In the genomic region with DNA sequence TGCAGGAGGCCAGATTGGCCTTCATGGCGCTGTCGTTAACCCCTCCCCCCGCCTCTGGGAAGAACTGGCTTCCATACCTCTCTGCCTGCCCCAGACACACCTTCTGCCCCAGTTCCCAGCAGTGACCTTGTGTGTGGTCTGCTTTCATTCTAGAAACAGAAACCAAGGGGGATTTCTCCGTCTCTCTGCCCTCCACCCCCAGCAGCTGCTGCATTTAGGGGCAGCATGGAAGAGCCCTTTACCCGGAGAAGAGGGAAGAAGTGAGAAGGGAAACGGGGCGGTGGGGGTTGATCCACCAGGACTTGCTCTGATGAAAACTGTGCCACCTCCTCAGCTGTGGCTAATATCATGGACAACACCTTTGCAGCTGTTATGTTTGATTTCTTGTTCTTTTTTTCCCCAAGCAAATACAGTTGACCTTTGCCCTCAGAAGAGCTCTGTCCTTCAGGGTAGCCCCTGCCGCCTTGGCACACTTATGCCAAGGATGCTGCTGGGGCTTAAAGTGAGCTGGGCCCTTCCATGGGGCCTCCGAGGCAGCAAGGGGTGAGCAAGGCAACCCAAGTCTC, we compare ENCODE assay signal across 20 cellular contexts. TPM values are rescaled to one million over a fixed set of nuclear protein-coding genes. Genes with fewer than 3 reads are reported as not detected.
DNase-seq lines count a peak whose midpoint lies in the region; ATAC-seq and TF ChIP-seq lines count a peak whose summit lies in the region.
"Had no signal": no experiment of that assay in that cellular context is flagged by ENCODE, and none has a peak within 500 bp of the region (broad histone marks: within the 10 kb centered on the region; RNA-seq: fewer than 3 reads in every experiment).

No MANE protein-coding gene starts in this region.

- no peak for TF ChIP-seq EP300 in stomach (IDR thresholded peaks at IDR 0.05)

- H3K4me3 ChIP-seq in GM23338 = no peak overlapping the region
- H3K4me3 ChIP-seq in stomach = no peak overlapping the region
- H3K4me3 ChIP-seq: PC-9 had no signal

- peak; percentile 52 for ATAC-seq in GM23338

- H3K4me3 Mint-ChIP-seq in GM23338 = no peak overlapping the region
- no peak overlapping the region for H3K4me3 Mint-ChIP-seq in chondrocyte (ENCODE audit: unreplicated experiment)
- H3K4me3 Mint-ChIP-seq: CD4-positive, alpha-beta T cell; HFFc6 had no signal

- no peak overlapping the region for H3K27ac ChIP-seq in GM23338 (ENCODE audit: low read depth)
- no peak overlapping the region for H3K27ac ChIP-seq in stomach
- H3K27ac ChIP-seq: 22Rv1, KMS-11, PC-9 had no signal

- H3K79me2 ChIP-seq in GM23338 (replicated peaks; ENCODE audit: insufficient read depth) = no peaks in the 10 kb centered on the region

- H3K27me3 Mint-ChIP-seq in GM23338 (ENCODE audit: insufficient read depth, low read depth, poor library complexity) = peaks cover 18% of the 10 kb centered on the region
- H3K27me3 Mint-ChIP-seq in chondrocyte (ENCODE audit: low read depth) = peaks cover 68% of the 10 kb centered on the region

- TF ChIP-seq CTCF in GM23338 (conservative IDR thresholded peaks at IDR 0.05; ENCODE audit: low read depth in 2 of 2) (no peak), chondrocyte (IDR thresholded peaks at IDR 0.05) (no peak), stomach (IDR thresholded peaks at IDR 0.05) (no peak)

- H3F3A ChIP-seq in GM23338 (replicated peaks; ENCODE audit: low read depth) = no peaks in the 10 kb centered on the region

- no peak overlapping the region; the same call in 1 of the 2 replicates for H3K4me2 ChIP-seq in GM23338
- H3K4me2 ChIP-seq: KMS-11, PC-9 had no signal

- H3K9me3 ChIP-seq in stomach = no peaks in the 10 kb centered on the region
- H3K9me3 ChIP-seq: BE2C had no signal

- intact Hi-C loops in posterior vena cava (cut with DNase I) (no loop called here), stomach (cut with DNase I; ENCODE audit: low total_unique reads) (no loop called here)

- H3K36me3 ChIP-seq in GM23338 (ENCODE audit: insufficient read depth) (no peaks in the 10 kb centered on the region), stomach (no peaks in the 10 kb centered on the region)
- H3K36me3 ChIP-seq: BE2C had no signal

- H3K4me1 Mint-ChIP-seq in GM23338 (peaks cover 18% of the 10 kb centered on the region), chondrocyte (ENCODE audit: low read depth) (no peaks in the 10 kb centered on the region)

- H3K36me3 Mint-ChIP-seq in GM23338 (ENCODE audit: low read depth) (peaks cover 3% of the 10 kb centered on the region; the same call in 1 of the 3 replicates), chondrocyte (ENCODE audit: low read depth) (no peaks in the 10 kb centered on the region)

- H2AFZ ChIP-seq in GM23338 = no peak overlapping the region
- H2AFZ ChIP-seq: PC-9 had no signal

- no peaks in the 10 kb centered on the region for H3K9me2 ChIP-seq in GM23338 (ENCODE audit: insufficient read depth)

- H4K20me1 ChIP-seq in GM23338 (replicated peaks; ENCODE audit: insufficient read depth) = peaks cover 7% of the 10 kb centered on the region; the same call in 1 of the 2 replicates

- peaks cover 13% of the 10 kb centered on the region; the same call in 1 of the 2 replicates for H3K4me1 ChIP-seq in GM23338 (ENCODE audit: insufficient read depth)
- peaks cover 0 to 3% (median 0%) of the 10 kb centered on the region in 4 donors for H3K4me1 ChIP-seq in stomach
- H3K4me1 ChIP-seq: BE2C had no signal

- no peak for TF ChIP-seq POLR2A in stomach (IDR thresholded peaks at IDR 0.05)

- H3K27ac Mint-ChIP-seq in GM23338 (no peak overlapping the region), chondrocyte (ENCODE audit: unreplicated experiment) (no peak overlapping the region)
- H3K27ac Mint-ChIP-seq: CD4-positive, alpha-beta T cell; HFFc6 had no signal

- WGBS in stomach, 5 donors = 73 to 83% (median 78%) methylated on average over 9 of the region's 9 CpGs

- peaks cover 9% of the 10 kb centered on the region for H3K27me3 ChIP-seq in GM23338 (ENCODE audit: insufficient read depth)
- peaks cover 0 to 65% (median 9%) of the 10 kb centered on the region in 3 donors for H3K27me3 ChIP-seq in stomach

- H3K9me3 Mint-ChIP-seq in GM23338 = no peaks in the 10 kb centered on the region
- no peaks in the 10 kb centered on the region for H3K9me3 Mint-ChIP-seq in chondrocyte (ENCODE audit: low read depth)
- H3K9me3 Mint-ChIP-seq: CD4-positive, alpha-beta T cell; HFFc6 had no signal

- peak; percentile 30 for DNase-seq in activated effector memory CD4-positive, alpha-beta T cell treated with anti-CD3 and anti-CD28 coated beads, Interleukin-2, amount 50 U/mL, for 16 hours
- DNase-seq in activated effector memory CD4-positive, alpha-beta T cell treated with Interleukin-2 at 50 U/mL for 16 hours = no peak
- DNase-seq in GM23338 (ENCODE audit: low spot score) (peak; percentile 28), chondrocyte (ENCODE audit: low spot score) (peak; percentile 56), posterior vena cava (ENCODE audit: low spot score) (peak; percentile 38), stomach (no peak), amygdala (lab: John Stamatoyannopoulos, UW) (no peak)
- DNase-seq in stimulated activated CD4-positive, alpha-beta T cell treated with anti-CD3 and anti-CD28 coated beads, Interleukin-12 subunit alpha, Interleukin-12 subunit beta, amount 100 ng/mL, for 4 hours = no peak
- DNase-seq: BE2C; Calu3; CD4-positive, alpha-beta T cell; GOT3; HFFc6; NCI-H1092 treated with DMSO at 0.1 percent for 48 hours; NCI-H510A treated with DMSO at 0.1 percent for 48 hours; NCI-H82; PC-9 had no signal

TF ChIP-seq in GM23338, 12 proteins besides CTCF, POLR2A, EP300 and RAD21:
- TF ChIP-seq, protein P1, sequence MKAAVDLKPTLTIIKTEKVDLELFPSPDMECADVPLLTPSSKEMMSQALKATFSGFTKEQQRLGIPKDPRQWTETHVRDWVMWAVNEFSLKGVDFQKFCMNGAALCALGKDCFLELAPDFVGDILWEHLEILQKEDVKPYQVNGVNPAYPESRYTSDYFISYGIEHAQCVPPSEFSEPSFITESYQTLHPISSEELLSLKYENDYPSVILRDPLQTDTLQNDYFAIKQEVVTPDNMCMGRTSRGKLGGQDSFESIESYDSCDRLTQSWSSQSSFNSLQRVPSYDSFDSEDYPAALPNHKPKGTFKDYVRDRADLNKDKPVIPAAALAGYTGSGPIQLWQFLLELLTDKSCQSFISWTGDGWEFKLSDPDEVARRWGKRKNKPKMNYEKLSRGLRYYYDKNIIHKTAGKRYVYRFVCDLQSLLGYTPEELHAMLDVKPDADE (IDR thresholded peaks at IDR 0.05) = no peak
- no peak for TF ChIP-seq EZH2 (IDR thresholded peaks at IDR 0.05; ENCODE audit: low read depth, unreplicated experiment)
- no peak for TF ChIP-seq EZH2phosphoT487 (IDR thresholded peaks at IDR 0.05; ENCODE audit: unreplicated experiment)
- no peak for TF ChIP-seq POLR2AphosphoS5 (IDR thresholded peaks at IDR 0.05; ENCODE audit: low read depth)
- TF ChIP-seq, protein P2, sequence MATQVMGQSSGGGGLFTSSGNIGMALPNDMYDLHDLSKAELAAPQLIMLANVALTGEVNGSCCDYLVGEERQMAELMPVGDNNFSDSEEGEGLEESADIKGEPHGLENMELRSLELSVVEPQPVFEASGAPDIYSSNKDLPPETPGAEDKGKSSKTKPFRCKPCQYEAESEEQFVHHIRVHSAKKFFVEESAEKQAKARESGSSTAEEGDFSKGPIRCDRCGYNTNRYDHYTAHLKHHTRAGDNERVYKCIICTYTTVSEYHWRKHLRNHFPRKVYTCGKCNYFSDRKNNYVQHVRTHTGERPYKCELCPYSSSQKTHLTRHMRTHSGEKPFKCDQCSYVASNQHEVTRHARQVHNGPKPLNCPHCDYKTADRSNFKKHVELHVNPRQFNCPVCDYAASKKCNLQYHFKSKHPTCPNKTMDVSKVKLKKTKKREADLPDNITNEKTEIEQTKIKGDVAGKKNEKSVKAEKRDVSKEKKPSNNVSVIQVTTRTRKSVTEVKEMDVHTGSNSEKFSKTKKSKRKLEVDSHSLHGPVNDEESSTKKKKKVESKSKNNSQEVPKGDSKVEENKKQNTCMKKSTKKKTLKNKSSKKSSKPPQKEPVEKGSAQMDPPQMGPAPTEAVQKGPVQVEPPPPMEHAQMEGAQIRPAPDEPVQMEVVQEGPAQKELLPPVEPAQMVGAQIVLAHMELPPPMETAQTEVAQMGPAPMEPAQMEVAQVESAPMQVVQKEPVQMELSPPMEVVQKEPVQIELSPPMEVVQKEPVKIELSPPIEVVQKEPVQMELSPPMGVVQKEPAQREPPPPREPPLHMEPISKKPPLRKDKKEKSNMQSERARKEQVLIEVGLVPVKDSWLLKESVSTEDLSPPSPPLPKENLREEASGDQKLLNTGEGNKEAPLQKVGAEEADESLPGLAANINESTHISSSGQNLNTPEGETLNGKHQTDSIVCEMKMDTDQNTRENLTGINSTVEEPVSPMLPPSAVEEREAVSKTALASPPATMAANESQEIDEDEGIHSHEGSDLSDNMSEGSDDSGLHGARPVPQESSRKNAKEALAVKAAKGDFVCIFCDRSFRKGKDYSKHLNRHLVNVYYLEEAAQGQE (IDR thresholded peaks at IDR 0.05; ENCODE audit: unreplicated experiment) = no peak

RNA-seq across cellular contexts. Expression of a gene that starts 6.1 kb away (rescaled TPM):
- total RNA-seq in GM23338 (2014; rRNA removed; shearing (Covaris generic)) = 3.6 and 3.7 TPM in 2 replicates
- 0.38 and 0.42 TPM in 2 replicates for polyA plus RNA-seq in GM23338 (2016; fragmentation: Nextera tagmentation; extraction: Ambion mirVana)
- total RNA-seq in chondrocyte = not detected in 3 replicates
- not detected for total RNA-seq in posterior vena cava
- 1 to 10 TPM in 2 of 5 donors, not detected in 3; 3.5 to 9.0 TPM for total RNA-seq in stomach
- under 1 TPM in 2 of 3 donors, not detected in 1; 0.05 to 0.31 TPM for polyA plus RNA-seq in stomach
- total RNA-seq: CD4-positive, alpha-beta T cell; HFFc6; M059J; PC-9 had no signal

Comparison
In these comparisons a context has a peak if more than half of its experiments do, and no peak if none do; other contexts are left out.
1. DNase-seq: peak in activated effector memory CD4-positive, alpha-beta T cell treated with anti-CD3 and anti-CD28 coated beads, Interleukin-2, amount 50 U/mL, for 16 hours (single experiment), GM23338 (single experiment), chondrocyte (single experiment) and posterior vena cava (single experiment); none in activated effector memory CD4-positive, alpha-beta T cell treated with Interleukin-2 at 50 U/mL for 16 hours (single experiment), stomach (single experiment), amygdala (0 of 56) and stimulated activated CD4-positive, alpha-beta T cell treated with anti-CD3 and anti-CD28 coated beads, Interleukin-12 subunit alpha, Interleukin-12 subunit beta, amount 100 ng/mL, for 4 hours (single experiment).